12 cellular contexts compared by ENCODE assay signal in the genomic region with DNA sequence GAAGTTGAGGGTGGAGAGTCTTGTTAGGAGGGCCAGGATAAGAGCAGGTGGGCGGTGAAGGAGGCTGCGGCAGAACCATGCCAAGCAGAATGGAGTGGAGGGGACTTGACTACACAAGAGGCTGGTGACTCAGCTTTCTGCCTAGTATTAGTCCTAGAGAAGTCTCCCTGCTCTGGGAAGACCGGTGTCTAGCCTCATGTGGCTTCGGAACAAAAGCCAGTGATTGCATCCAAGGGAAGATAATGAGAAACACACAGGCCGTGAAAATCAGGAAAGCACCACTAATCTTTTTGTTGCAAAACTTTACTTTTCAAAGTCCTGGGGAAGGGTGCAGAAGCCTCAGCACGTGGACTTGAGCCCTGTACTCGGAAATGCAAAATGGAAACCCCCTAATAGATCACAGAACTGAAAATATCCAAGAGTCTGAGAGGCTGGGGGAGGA. TPM values are rescaled to one million over a fixed set of nuclear protein-coding genes. Genes with fewer than 3 reads are reported as not detected.
DNase-seq lines count a peak whose midpoint lies in the region; ATAC-seq, FAIRE-seq and TF ChIP-seq lines count a peak whose summit lies in the region.
"Had no signal": no experiment of that assay in that cellular context is flagged by ENCODE, and none has a peak within 500 bp of the region (broad histone marks: within the 10 kb centered on the region; RNA-seq: fewer than 3 reads in every experiment).

No MANE protein-coding gene starts in this region.

- SMC1A ChIA-PET in GM12878 (lab: Charles Lee; ENCODE audit: uncharacterized antibody, unreplicated experiment), result interaction anchor here (1.0 to 3.2 kb wide), 7 partner anchors 10 to 31 kb away, joined by 3 to 27 read pairs (median 4); a partner anchor contains a TSS

- H4K20me1 ChIP-seq in GM12878 (ENCODE audit: control insufficient read depth, insufficient read depth), result no peaks in the 10 kb centered on the region

- no TSS peak for BruUV-seq in A673 (replicated peaks; lab: Mats Ljungman, UMichigan)
- no TSS peak for BruUV-seq in GM12878 (replicated peaks; lab: Mats Ljungman, UMichigan)

- DNase-seq in A673 (ENCODE audit: low spot score) (peak; percentile 96), HCEC 1CT (peak; percentile 78), GM12878 (ENCODE audit: low read depth, low spot score) (no peak), islet precursor cell (peak; percentile 90), right lobe of liver (no peak), natural killer cell (no peak)
- DNase-seq: activated CD4-positive, CD25-positive, alpha-beta regulatory T cell treated with anti-CD3 and anti-CD28 coated beads, Interleukin-2, amount 50 U/mL, for 72 hours; AML-193; immature natural killer cell; NCI-H524 treated with DMSO at 0.1 percent for 48 hours had no signal

- POLR2A ChIA-PET in A673 (lab: Charles Lee; ENCODE audit: low non-redundant PET), result interaction anchor here (0.7 kb wide), 1 partner anchor 786 kb away, joined by 3 read pairs; no protein-coding TSS in a partner anchor
- POLR2A ChIA-PET in GM12878 (lab: Charles Lee), result interaction anchor here (1.5 to 1.9 kb wide), 3 partner anchors 18 to 27 kb away, joined by 4 to 7 read pairs (median 5); no protein-coding TSS in a partner anchor

- H3K27me3 Mint-ChIP-seq in natural killer cell (ENCODE audit: low read depth in 2 of 2), result peaks cover 14 to 16% of the 10 kb centered on the region in 2 donors

- H3K9ac ChIP-seq in GM12878 (ENCODE audit: control insufficient read depth, insufficient read depth, low read length), result peak overlapping the region; percentile 2; the same call in 1 of the 2 replicates

- H3K4me3 ChIP-seq in A673 (ENCODE audit: low read depth, low read length, poor library complexity, severe bottlenecking) (peak overlapping the region; percentile 19), GM12878 (no peak overlapping the region), right lobe of liver (no peak overlapping the region)

- H3K36me3 ChIP-seq in A673 (ENCODE audit: insufficient read depth, low read length, poor library complexity, severe bottlenecking) (peaks cover 12% of the 10 kb centered on the region), GM12878 (ENCODE audit: control insufficient read depth in 2 of 2, insufficient read depth in 2 of 2, low read length in 1 of 2) (no peaks in the 10 kb centered on the region; a peak in 1 of 4 replicates), right lobe of liver (no peaks in the 10 kb centered on the region)

- peak overlapping the region; percentile 41 for H2AFZ ChIP-seq in GM12878 (ENCODE audit: control insufficient read depth, low read depth, low read length)

- peak overlapping the region; percentile 7 for H3K4me2 ChIP-seq in GM12878 (ENCODE audit: control insufficient read depth, insufficient read depth)

- no peaks in the 10 kb centered on the region for H3K4me1 Mint-ChIP-seq in natural killer cell
- H3K4me1 Mint-ChIP-seq: immature natural killer cell had no signal

- no peak for TF ChIP-seq EP300 in GM12878 (IDR thresholded peaks at IDR 0.05; ENCODE audit: borderline replicate concordance in 1 of 2, control insufficient read depth in 1 of 2, low read depth in 2 of 2, low read length in 2 of 2)

- WGBS in GM12878 (ENCODE audit: insufficient coverage, insufficient replicate concordance, low lambda C conversion rate, missing lambda C conversion rate), result 40% methylated on average over 7 of the region's 7 CpGs
- WGBS in right lobe of liver (ENCODE audit: insufficient coverage, low coverage, low lambda C conversion rate, missing lambda C conversion rate), result 48% methylated on average over 5 of the region's 7 CpGs

- CTCF ChIA-PET in A673 (lab: Charles Lee) (interaction anchor here (1.0 to 1.3 kb wide), 2 partner anchors 30 to 137 kb away, joined by 3 to 5 read pairs; no protein-coding TSS in a partner anchor), GM12878 (lab: Yijun Ruan, JAX) (interaction anchor here (0.7 to 3.0 kb wide), 5 partner anchors 14 to 50 kb away, joined by 3 to 15 read pairs (median 4); a partner anchor contains a TSS)

- intact Hi-C loops in A673 (cut with micrococcal nuclease; ENCODE audit: unreplicated experiment) (loop anchor here (2.0 kb wide), 1 partner anchor 31 kb away; a partner anchor contains a TSS), GM12878 (cut with micrococcal nuclease; ENCODE audit: unreplicated experiment) (no loop called here), right lobe of liver (cut with DNase I) (no loop called here), natural killer cell (cut with micrococcal nuclease) (no loop called here)

- no peaks in the 10 kb centered on the region for H3K9me3 Mint-ChIP-seq in natural killer cell
- H3K9me3 Mint-ChIP-seq: immature natural killer cell had no signal

- H3K27me3 ChIP-seq in A673 (replicated peaks; ENCODE audit: insufficient read depth, low read depth, low read length, poor library complexity), result no peaks in the 10 kb centered on the region
- no peaks in the 10 kb centered on the region for H3K27me3 ChIP-seq in GM12878 (replicated peaks in 1 of 2; ENCODE audit: control insufficient read depth in 2 of 2, insufficient read depth in 2 of 2, low read length in 1 of 2)
- no peaks in the 10 kb centered on the region for H3K27me3 ChIP-seq in right lobe of liver

- in situ Hi-C loops in GM12878 (cut with MboI), result no loop called here

- no peak for TF ChIP-seq RAD21 in GM12878 (IDR thresholded peaks at IDR 0.05; ENCODE audit: insufficient read depth, low read depth, low read length)

- no peaks in the 10 kb centered on the region for H3K36me3 Mint-ChIP-seq in natural killer cell
- H3K36me3 Mint-ChIP-seq: immature natural killer cell had no signal

- ATAC-seq in GM12878 (peak; percentile 83), GM18909 (IDR thresholded peaks at IDR 0.05; ENCODE audit: poor library complexity, unreplicated experiment) (no peak), right lobe of liver (no peak), natural killer cell (no peak), HG03460 (IDR thresholded peaks at IDR 0.05; ENCODE audit: unreplicated experiment) (no peak)

- H3K27ac ChIP-seq in A673 (ENCODE audit: low read depth, low read length, poor library complexity, severe bottlenecking) (peak overlapping the region; percentile 91), GM12878 (ENCODE audit: control insufficient read depth, insufficient read depth) (peak overlapping the region; percentile 13), right lobe of liver (no peak overlapping the region)

- no peak for FAIRE-seq in GM12878 (lab: Jason Lieb, UNC)

- no peak overlapping the region for H3K4me3 Mint-ChIP-seq in natural killer cell
- H3K4me3 Mint-ChIP-seq: immature natural killer cell had no signal

- RAD21 ChIA-PET in GM12878 (lab: Charles Lee; ENCODE audit: unreplicated experiment), result interaction anchor here (0.7 to 3.2 kb wide), 7 partner anchors 21 to 131 kb away, joined by 3 to 34 read pairs (median 3); a partner anchor contains a TSS

- H3K9me3 ChIP-seq in A673 (ENCODE audit: low read depth, low read length, poor library complexity, severe bottlenecking) (no peaks in the 10 kb centered on the region), GM12878 (replicated peaks; ENCODE audit: control insufficient read depth, insufficient read depth, low read length) (no peaks in the 10 kb centered on the region), right lobe of liver (no peaks in the 10 kb centered on the region)

- TF ChIP-seq CTCF in A673 (conservative IDR thresholded peaks at IDR 0.05; ENCODE audit: low read depth, low read length), result no peak
- TF ChIP-seq CTCF in GM12878 (IDR thresholded peaks at IDR 0.05 in 2 of 3, conservative IDR thresholded peaks at IDR 0.05 in 1 of 3; ENCODE audit: control insufficient read depth in 2 of 3, extremely low read depth in 1 of 3, insufficient read depth in 1 of 3, low read depth in 3 of 3, low read length in 3 of 3), result no peak
- no peak for TF ChIP-seq CTCF in right lobe of liver (IDR thresholded peaks at IDR 0.05)
- no peak for TF ChIP-seq CTCF in natural killer cell (IDR thresholded peaks at IDR 0.05)

- H3K27ac Mint-ChIP-seq in natural killer cell, result no peak overlapping the region
- H3K27ac Mint-ChIP-seq: immature natural killer cell had no signal

- peaks cover 100% of the 10 kb centered on the region for H3K4me1 ChIP-seq in A673 (ENCODE audit: insufficient read depth, low read length, poor library complexity, severe bottlenecking)
- peaks cover 6% of the 10 kb centered on the region for H3K4me1 ChIP-seq in GM12878 (ENCODE audit: control insufficient read depth, insufficient read depth, low read length)
- H3K4me1 ChIP-seq in right lobe of liver, result no peaks in the 10 kb centered on the region

- no peaks in the 10 kb centered on the region for H3K79me2 ChIP-seq in GM12878 (ENCODE audit: control insufficient read depth, insufficient read depth, low read length)

- TF ChIP-seq POLR2A in GM12878 (IDR thresholded peaks at IDR 0.05; ENCODE audit: low read depth, low read length) (no peak), right lobe of liver (IDR thresholded peaks at IDR 0.05) (no peak)

TF ChIP-seq in GM12878, 131 proteins besides CTCF, POLR2A, EP300 and RAD21 (continues in another document):
- TF ChIP-seq STAT3 (IDR thresholded peaks at IDR 0.05; ENCODE audit: low read depth, low read length), result no peak

RNA-seq across cellular contexts. Expression of a gene that starts 31.3 kb away (rescaled TPM):
- total RNA-seq in A673 (2021) (121 and 145 TPM in 2 replicates), GM12878 (2014; rRNA removed) (6.6 and 7.4 TPM in 2 replicates), GM12878 (2014; rRNA removed; fragmentation: Illumina TruSeq; extraction: Trizol) (4.8 and 5.1 TPM in 2 replicates), GM12878 (2021) (8.4 and 8.8 TPM in 2 replicates), right lobe of liver (1 to 10 TPM; 2.7 to 4.7 (median 3.1) TPM), natural killer cell (1 to 10 TPM; 1.5 to 2.0 (median 1.8) TPM)
- 28.4 and 31.3 TPM in 2 replicates for total RNA-seq in GM12878 (2013; cell fraction: nucleolus; rRNA removed)
- polyA plus RNA-seq in GM12878 (2011; ENCODE audit: low read depth), result 1.6 TPM
- polyA plus RNA-seq in GM12878 (2011; rRNA removed) (4.9 and 6.2 TPM in 2 replicates), GM12878 (2014; fragmentation: Illumina TruSeq; extraction: Trizol) (5.8 and 6.4 TPM in 2 replicates), GM12878 (2014; fragmentation: Nextera tagmentation; extraction: Ambion mirVana) (1 to 10 TPM; 1.9 to 2.8 TPM), GM12878 (2014; rRNA removed) (3.6 and 5.7 TPM in 2 replicates), GM12878 (2016; fragmentation: Nextera tagmentation; extraction: Ambion mirVana) (1 to 10 TPM; 5.2 to 6.3 TPM)
- polyA plus RNA-seq in GM12878 (2011; cell fraction: cytosol; rRNA removed), result 5.5 and 5.7 TPM in 2 replicates
- polyA plus RNA-seq in GM12878 (2011; cell fraction: nucleus; rRNA removed), result 7.8 and 10.1 TPM in 2 replicates
- 1.8 and 2.0 TPM in 2 replicates for polyA plus RNA-seq in GM12878 (2012)
- 17.0 and 18.2 TPM in 2 replicates for polyA minus RNA-seq in GM12878 (2011; rRNA and poly(A)+ RNA removed)
- 3.1 and 3.6 TPM in 2 replicates for polyA minus RNA-seq in GM12878 (2011; cell fraction: cytosol; rRNA and poly(A)+ RNA removed)
- polyA minus RNA-seq in GM12878 (2011; cell fraction: nucleus; rRNA and poly(A)+ RNA removed), result 7.4 and 13.5 TPM in 2 replicates

Comparison
In these comparisons a context has a peak if more than half of its experiments do, and no peak if none do; other contexts are left out.
1. DNase-seq: peak in A673 (single experiment), HCEC 1CT (single experiment) and islet precursor cell (single experiment); none in GM12878 (single experiment), right lobe of liver (0 of 3) and natural killer cell (single experiment).
2. H3K27ac ChIP-seq: peak in A673 (single experiment) and GM12878 (single experiment); none in right lobe of liver (0 of 3).